1 cellular context compared by ENCODE assay signal in genomic region chr17:19505561-19505960, GRCh38. TPM values are rescaled to one million over a fixed set of nuclear protein-coding genes. Genes with fewer than 3 reads are reported as not detected.
"Had no signal": no experiment of that assay in that cellular context is flagged by ENCODE, and none has a peak within 500 bp of the region (broad histone marks: within the 10 kb centered on the region; RNA-seq: fewer than 3 reads in every experiment).

No MANE protein-coding gene starts in this region.

RNA-seq across cellular contexts. Expression of gene SLC47A1, which starts 28.1 kb away (rescaled TPM):
- total RNA-seq: T-helper 2 cell treated with Interferon-gamma antibody and Interleukin-4, amounts not matched to agents 100 ng/mL and 5 ng/mL, for 36 hours had no signal
